Comparison of ENCODE assay signal across 8 cellular contexts in the genomic region with DNA sequence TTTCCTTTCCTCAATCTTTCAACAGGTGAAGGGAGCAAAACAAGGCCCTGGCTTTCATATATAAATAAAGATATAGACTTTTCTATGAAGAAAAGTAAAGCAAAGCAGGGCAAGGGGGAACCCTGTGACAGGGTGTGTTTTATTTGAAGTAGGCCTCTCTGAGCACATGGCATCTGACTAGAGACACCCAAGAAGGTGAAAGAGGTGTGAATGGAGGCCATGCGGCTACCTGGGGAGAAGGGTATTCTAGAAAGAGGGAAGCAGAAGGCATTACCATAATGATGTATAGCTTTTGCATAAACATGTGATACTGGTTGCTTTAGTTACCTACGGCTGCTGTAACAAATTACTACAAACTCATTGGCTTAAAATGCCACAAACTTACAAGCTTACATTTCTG.
"Had no signal": no experiment of that assay in that cellular context is flagged by ENCODE, and none has a peak within 500 bp of the region (broad histone marks: within the 10 kb centered on the region; RNA-seq: fewer than 3 reads in every experiment).

No MANE protein-coding gene starts in this region.

- FAIRE-seq: HepG2, K562 had no signal

- H3K4me2 ChIP-seq: GM23338 had no signal

- H2AFZ ChIP-seq: GM23338 had no signal

- H3K36me3 ChIP-seq: HAP-1 had no signal

- H3K4me1 ChIP-seq: HAP-1 had no signal

- DNase-seq: H7, HFFc6 had no signal

- H3K27ac ChIP-seq: HL-60 had no signal

- H3K27ac Mint-ChIP-seq: GM23338, HFFc6 had no signal

- H3K9me3 Mint-ChIP-seq: HFFc6 had no signal

- H3K4me3 ChIP-seq: GM23338, HAP-1, K562 had no signal

- H3K9me3 ChIP-seq: HAP-1 had no signal

- ATAC-seq: HCT116, K562 had no signal

- H3K4me3 Mint-ChIP-seq: GM23338, HFFc6 had no signal
